Comparison of ENCODE assay signal across 2 cellular contexts in the genomic region with DNA sequence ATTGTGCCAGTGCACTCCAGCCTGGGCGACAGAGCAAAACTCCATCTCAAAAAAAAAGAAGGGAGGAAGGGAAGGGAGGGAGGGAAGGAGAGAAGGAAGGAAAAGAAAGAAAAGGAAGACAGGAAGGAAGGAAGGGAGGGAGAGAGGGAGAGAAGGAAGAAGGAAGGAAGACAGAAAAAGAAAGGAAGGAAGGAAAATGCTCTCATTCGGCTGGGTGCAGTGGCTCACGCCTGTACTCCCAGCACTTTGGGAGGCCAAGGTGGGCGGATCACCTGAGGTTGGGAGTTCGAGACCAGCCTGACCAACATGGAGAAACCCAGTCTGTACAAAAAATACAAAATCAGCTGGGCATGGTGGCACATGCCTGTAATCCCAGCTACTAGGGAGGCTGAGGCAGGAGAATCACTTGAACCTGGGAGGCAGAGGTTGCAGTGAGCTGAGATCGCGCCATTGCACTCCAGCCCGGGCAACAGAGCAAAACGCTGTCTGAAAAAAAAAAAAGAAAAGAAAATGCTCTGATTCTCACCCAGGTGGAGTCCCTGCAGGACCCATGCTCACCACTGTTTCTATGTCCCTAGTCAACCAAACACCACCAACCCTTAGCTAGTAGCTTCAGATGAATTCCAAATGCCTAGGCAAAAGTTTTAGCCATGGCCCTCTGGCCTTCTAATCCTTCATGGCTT. TPM values are rescaled to one million over a fixed set of nuclear protein-coding genes. Genes with fewer than 3 reads are reported as not detected.
"Had no signal": no experiment of that assay in that cellular context is flagged by ENCODE, and none has a peak within 500 bp of the region (broad histone marks: within the 10 kb centered on the region; RNA-seq: fewer than 3 reads in every experiment).

No MANE protein-coding gene starts in this region.

RNA-seq across cellular contexts. Expression of gene MGAT5B, which starts 52.2 kb away (rescaled TPM):
- total RNA-seq: transverse colon had no signal
- polyA plus RNA-seq: aorta had no signal
